Comparison of ENCODE assay signal across 17 cellular contexts in the genomic region with DNA sequence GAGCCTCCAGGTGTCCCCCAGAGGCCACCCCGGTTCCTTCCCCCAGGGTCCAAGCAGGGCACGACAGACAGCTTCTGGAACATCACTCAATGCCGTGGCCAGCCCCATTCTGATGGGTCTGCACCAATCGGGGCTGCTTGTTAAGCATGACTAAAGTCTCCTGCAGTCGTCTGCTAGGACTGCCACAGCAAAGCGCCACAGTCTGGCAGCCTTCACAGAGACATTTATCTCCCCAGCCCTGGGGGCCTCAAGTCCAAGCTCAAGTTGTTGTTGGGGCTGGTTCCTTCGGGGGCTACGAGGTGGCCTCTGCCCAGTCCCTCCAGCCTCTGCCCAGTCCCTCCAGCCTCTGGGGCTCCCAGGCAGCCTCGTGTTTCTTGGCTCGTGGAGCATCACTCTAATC. TPM values are rescaled to one million over a fixed set of nuclear protein-coding genes. Genes with fewer than 3 reads are reported as not detected.
A peak's percentile ranks its signal among the peaks of the same experiment; 100 is the strongest.
DNase-seq lines count a peak whose midpoint lies in the region; ATAC-seq lines count a peak whose summit lies in the region.
"Had no signal": no experiment of that assay in that cellular context is flagged by ENCODE, and none has a peak within 500 bp of the region (broad histone marks: within the 10 kb centered on the region; RNA-seq: fewer than 3 reads in every experiment).

No MANE protein-coding gene starts in this region.

- no peak overlapping the region for H3K9ac ChIP-seq in BLaER1

- H3K4me3 ChIP-seq in BLaER1 (no peak overlapping the region), H7 (ENCODE audit: insufficient read depth, low read depth, low read length) (no peak overlapping the region)

- DNase-seq in H7 (peak; percentile 50), ACHN (no peak), substantia nigra (lab: John Stamatoyannopoulos, UW) (no peak)
- no peak for DNase-seq in stimulated activated effector memory CD8-positive, alpha-beta T cell treated with anti-CD3 and anti-CD28 coated beads, Interleukin-12 subunit alpha, Interleukin-12 subunit beta, amount 100 ng/mL, for 72 hours (ENCODE audit: low spot score in 2 of 2)
- DNase-seq: 8988T; AML-193; C1 segment of cervical spinal cord; CD4-positive, alpha-beta memory T cell; CD4-positive, CD25-positive, alpha-beta regulatory T cell; CD8-positive, alpha-beta memory T cell; COR-L47; DMS79 treated with DMSO at 0.1 percent for 48 hours; GF-D8 had no signal

- H3K27ac Mint-ChIP-seq in stimulated activated effector memory CD8-positive, alpha-beta T cell treated with anti-CD3 and anti-CD28 coated beads, Interleukin-12 subunit alpha, Interleukin-12 subunit beta, amount 100 ng/mL, for 72 hours, result peak overlapping the region; percentile 24
- H3K27ac Mint-ChIP-seq: B cell; CD14-positive monocyte; CD8-positive, alpha-beta memory T cell had no signal

- H3K9me3 Mint-ChIP-seq in stimulated activated effector memory CD8-positive, alpha-beta T cell treated with anti-CD3 and anti-CD28 coated beads, Interleukin-12 subunit alpha, Interleukin-12 subunit beta, amount 100 ng/mL, for 72 hours, result no peaks in the 10 kb centered on the region
- H3K9me3 Mint-ChIP-seq: CD4-positive, alpha-beta memory T cell; CD4-positive, CD25-positive, alpha-beta regulatory T cell; CD8-positive, alpha-beta memory T cell had no signal

- H3K4me1 Mint-ChIP-seq in stimulated activated effector memory CD8-positive, alpha-beta T cell treated with anti-CD3 and anti-CD28 coated beads, Interleukin-12 subunit alpha, Interleukin-12 subunit beta, amount 100 ng/mL, for 72 hours, result no peaks in the 10 kb centered on the region
- H3K4me1 Mint-ChIP-seq: CD4-positive, alpha-beta memory T cell; CD8-positive, alpha-beta memory T cell had no signal

- no peak overlapping the region for H3K4me3 Mint-ChIP-seq in stimulated activated effector memory CD8-positive, alpha-beta T cell treated with anti-CD3 and anti-CD28 coated beads, Interleukin-12 subunit alpha, Interleukin-12 subunit beta, amount 100 ng/mL, for 72 hours
- H3K4me3 Mint-ChIP-seq: B cell; CD14-positive monocyte; CD4-positive, alpha-beta memory T cell; CD4-positive, CD25-positive, alpha-beta regulatory T cell; CD8-positive, alpha-beta memory T cell had no signal

- H3K36me3 ChIP-seq in BLaER1 (no peaks in the 10 kb centered on the region), H7 (replicated peaks; ENCODE audit: control insufficient read depth, insufficient read depth, low read length) (no peaks in the 10 kb centered on the region)

- H4K20me1 ChIP-seq in BLaER1, result 0 out of 2 replicates have a peak, but pooled peaks cover 6% of the 10 kb centered on the region

- no peaks in the 10 kb centered on the region for H3K36me3 Mint-ChIP-seq in stimulated activated effector memory CD8-positive, alpha-beta T cell treated with anti-CD3 and anti-CD28 coated beads, Interleukin-12 subunit alpha, Interleukin-12 subunit beta, amount 100 ng/mL, for 72 hours
- H3K36me3 Mint-ChIP-seq: CD14-positive monocyte; CD4-positive, alpha-beta memory T cell; CD8-positive, alpha-beta memory T cell had no signal

- peaks cover 91% of the 10 kb centered on the region for H3K4me1 ChIP-seq in BLaER1

- in situ Hi-C loops in ACHN (cut with HindIII; ENCODE audit: low pct_ligation_motif_present, low pct_unique_long_range_greater_than_20kb, low sequenced_read_pairs), result no loop called here

- H3K4me2 ChIP-seq in BLaER1, result peak overlapping the region; percentile 32

- H3K27ac ChIP-seq in BLaER1 (no peak overlapping the region), substantia nigra (ENCODE audit: low read depth, low read length, poor library complexity, severe bottlenecking) (no peak overlapping the region)

- no peaks in the 10 kb centered on the region for H3K9me3 ChIP-seq in BLaER1

- no peaks in the 10 kb centered on the region for H3K27me3 ChIP-seq in BLaER1
- no peaks in the 10 kb centered on the region for H3K27me3 ChIP-seq in H7 (ENCODE audit: control insufficient read depth, insufficient read depth, low read length)

- no peak for ATAC-seq in stimulated activated effector memory CD8-positive, alpha-beta T cell treated with anti-CD3 and anti-CD28 coated beads, Interleukin-12 subunit alpha, Interleukin-12 subunit beta, amount 100 ng/mL, for 72 hours
- no peak for ATAC-seq in HG03521 (IDR thresholded peaks at IDR 0.05; ENCODE audit: unreplicated experiment)

RNA-seq across cellular contexts. Expression of gene CD81, which starts 14.0 kb away (rescaled TPM):
- 157 and 165 TPM in 2 replicates for total RNA-seq in H7 (2014; rRNA removed; shearing (Covaris generic))

RNA-seq across cellular contexts. Expression of gene TSSC4, which starts 37.4 kb away (rescaled TPM):
- 60.5 and 62.5 TPM in 2 replicates for total RNA-seq in H7 (2014; rRNA removed; shearing (Covaris generic))
